Comparison of ENCODE assay signal across 8 cellular contexts in genomic region chr5:139342423-139342723, GRCh38. TPM values are rescaled to one million over a fixed set of nuclear protein-coding genes. Genes with fewer than 3 reads are reported as not detected.
DNase-seq lines count a peak whose midpoint lies in the region; ATAC-seq, FAIRE-seq and TF ChIP-seq lines count a peak whose summit lies in the region.

No MANE protein-coding gene starts in this region.

- H3K79me2 ChIP-seq in endothelial cell of umbilical vein (ENCODE audit: control insufficient read depth, insufficient read depth, low read length): peaks cover 47% of the 10 kb centered on the region

- H2AFZ ChIP-seq in endothelial cell of umbilical vein (ENCODE audit: low read depth, low read length): no peak overlapping the region

- no peak for TF ChIP-seq CTCF in BJ (IDR thresholded peaks at IDR 0.05; ENCODE audit: insufficient read depth, low read depth, low read length)
- TF ChIP-seq CTCF in RWPE1 (conservative IDR thresholded peaks at IDR 0.05; ENCODE audit: low read depth): no peak
- TF ChIP-seq CTCF in endothelial cell of umbilical vein (IDR thresholded peaks at IDR 0.05; ENCODE audit: extremely low read depth in 1 of 2, insufficient read depth in 1 of 2, low read depth in 1 of 2, low read length in 2 of 2): no peak

- H4K20me1 ChIP-seq in endothelial cell of umbilical vein (replicated peaks; ENCODE audit: control insufficient read depth, extremely low read depth, insufficient read depth, low read length): no peaks in the 10 kb centered on the region

- no peaks in the 10 kb centered on the region for H3K9me1 ChIP-seq in endothelial cell of umbilical vein (replicated peaks; ENCODE audit: control insufficient read depth, extremely low read depth, insufficient read depth, low read length)

- no peak for TF ChIP-seq POLR2A in endothelial cell of umbilical vein (IDR thresholded peaks at IDR 0.05; ENCODE audit: low read depth, low read length)

- H3K36me3 ChIP-seq in BJ (ENCODE audit: control insufficient read depth, insufficient read depth, low read length): no peaks in the 10 kb centered on the region
- no peaks in the 10 kb centered on the region for H3K36me3 ChIP-seq in endothelial cell of umbilical vein (ENCODE audit: control insufficient read depth in 2 of 2, extremely low read depth in 1 of 2, insufficient read depth in 2 of 2, low read length in 2 of 2)
- H3K36me3 ChIP-seq in rectal smooth muscle tissue (ENCODE audit: control insufficient read depth, insufficient read depth, low read length): no peaks in the 10 kb centered on the region

- intact Hi-C loops in endothelial cell of umbilical vein (cut with micrococcal nuclease): loop anchor here (1.0 kb wide), 2 partner anchors 49 to 51 kb away; partner anchors contain the start of gene MATR3

- H3K9ac ChIP-seq in endothelial cell of umbilical vein (replicated peaks; ENCODE audit: extremely low read depth, insufficient read depth, low read length): peak overlapping the region; percentile 98
- H3K9ac ChIP-seq in rectal smooth muscle tissue (ENCODE audit: low read length): peak overlapping the region; percentile 87

- H3K4me2 ChIP-seq in endothelial cell of umbilical vein (ENCODE audit: insufficient read depth, low read length): peak overlapping the region; percentile 76

- H3K27ac ChIP-seq in RWPE1: peak overlapping the region; percentile 98
- H3K27ac ChIP-seq in endothelial cell of umbilical vein (ENCODE audit: insufficient read depth, low read depth, low read length): peak overlapping the region; percentile 95
- peak overlapping the region; percentile 90 for H3K27ac ChIP-seq in rectal smooth muscle tissue (ENCODE audit: low read depth, low read length)

- peak; percentile 50 for ATAC-seq in GM21515 (IDR thresholded peaks at IDR 0.05; ENCODE audit: unreplicated experiment)

- DNase-seq in BJ (ENCODE audit: low read depth): no peak
- DNase-seq in RWPE1 (ENCODE audit: low spot score): no peak
- no peak for DNase-seq in endothelial cell of umbilical vein (ENCODE audit: low read depth, low spot score)
- DNase-seq in hypothalamus (lab: John Stamatoyannopoulos, UW): no peak
- no peak for DNase-seq in NCI-H187 treated with DMSO at 0.1 percent for 48 hours (lab: John Stamatoyannopoulos, UW)
- no peak for DNase-seq in SHP77 (lab: John Stamatoyannopoulos, UW)

- H3K4me3 ChIP-seq in BJ (ENCODE audit: low read depth, low read length) (peak overlapping the region; percentile 100), endothelial cell of umbilical vein (replicated peaks in 1 of 3; ENCODE audit: insufficient read depth in 1 of 3, low read depth in 1 of 3, low read length in 3 of 3) (peak overlapping the region; percentile 80 to 98 (median 91)), rectal smooth muscle tissue (ENCODE audit: low read length) (peak overlapping the region; percentile 86)

- no peak for FAIRE-seq in endothelial cell of umbilical vein (lab: Jason Lieb, UNC)

- no TSS peak for BruUV-seq in endothelial cell of umbilical vein (replicated peaks; lab: Mats Ljungman, UMichigan)

- H3K27me3 ChIP-seq in BJ (ENCODE audit: control insufficient read depth, insufficient read depth, low read length) (no peaks in the 10 kb centered on the region), endothelial cell of umbilical vein (ENCODE audit: control insufficient read depth in 2 of 2, insufficient read depth in 2 of 2, low read length in 2 of 2) (no peaks in the 10 kb centered on the region), rectal smooth muscle tissue (ENCODE audit: control insufficient read depth, insufficient read depth, low read length) (no peaks in the 10 kb centered on the region)

- no peaks in the 10 kb centered on the region for H3K9me3 ChIP-seq in endothelial cell of umbilical vein (replicated peaks; ENCODE audit: control insufficient read depth, insufficient read depth, low read length)

- H3K4me1 ChIP-seq in endothelial cell of umbilical vein (ENCODE audit: control insufficient read depth, extremely low read depth, insufficient read depth, low read length) (peaks cover 7% of the 10 kb centered on the region), rectal smooth muscle tissue (ENCODE audit: control insufficient read depth, insufficient read depth, low read length) (peaks cover 10% of the 10 kb centered on the region)

- POLR2A ChIA-PET in BJ (lab: Charles Lee): interaction anchor here (0.5 to 1.1 kb wide), 8 partner anchors 23 to 317 kb away, joined by 3 to 15 read pairs (median 4); partner anchors contain the start of gene MATR3
- POLR2A ChIA-PET in RWPE1 (lab: Yijun Ruan, JAX; ENCODE audit: low non-redundant PET): interaction anchor here (0.6 to 1.2 kb wide), 3 partner anchors 9 to 553 kb away, joined by 3 to 5 read pairs (median 3); no protein-coding TSS in a partner anchor
- POLR2A ChIA-PET in endothelial cell of umbilical vein (lab: Charles Lee): interaction anchor here (0.6 to 2.6 kb wide), 10 partner anchors 9 to 767 kb away, joined by 3 to 17 read pairs (median 3); partner anchors contain the start of genes HSPA9, MATR3 and SPATA24

- dilution Hi-C loops in endothelial cell of umbilical vein (cut with MboI; ENCODE audit: extremely low pct_ligation_motif_present, low sequenced_read_pairs): no loop called here

- CTCF ChIA-PET in BJ (lab: Yijun Ruan, JAX): interaction anchor here (0.8 to 2.7 kb wide), 6 partner anchors 11 to 61 kb away, joined by 3 to 8 read pairs (median 6); no protein-coding TSS in a partner anchor
- CTCF ChIA-PET in RWPE1 (lab: Yijun Ruan, JAX): interaction anchor here (0.6 to 0.9 kb wide), 4 partner anchors 9 to 59 kb away, joined by 3 to 5 read pairs (median 3); no protein-coding TSS in a partner anchor
- CTCF ChIA-PET in endothelial cell of umbilical vein (lab: Charles Lee): interaction anchor here (0.8 to 2.0 kb wide), 9 partner anchors 10 to 552 kb away, joined by 3 to 12 read pairs (median 5); partner anchors contain the start of gene MATR3

RNA-seq across cellular contexts. Expression of gene PAIP2, which starts 0.7 kb away (rescaled TPM):
- polyA plus RNA-seq in BJ (2011; rRNA removed): 35.4 and 65.2 TPM in 2 replicates
- polyA minus RNA-seq in BJ (2011; rRNA and poly(A)+ RNA removed): 17.9 and 22.9 TPM in 2 replicates
- total RNA-seq in endothelial cell of umbilical vein: 75.2 and 80.4 TPM in 2 replicates
- 39.1 and 52.1 TPM in 2 replicates for polyA plus RNA-seq in endothelial cell of umbilical vein
- polyA plus RNA-seq in endothelial cell of umbilical vein (2011; cell fraction: cytosol; rRNA removed): 78.7 and 79.3 TPM in 2 replicates
- polyA plus RNA-seq in endothelial cell of umbilical vein (2011; cell fraction: nucleus; rRNA removed): 41.8 and 51.5 TPM in 2 replicates
- 61.5 and 92.1 TPM in 2 replicates for polyA plus RNA-seq in endothelial cell of umbilical vein (2012)
- polyA minus RNA-seq in endothelial cell of umbilical vein: 34.6 and 41.8 TPM in 2 replicates
- 89.3 TPM for polyA minus RNA-seq in endothelial cell of umbilical vein (2011; cell fraction: cytosol; rRNA and poly(A)+ RNA removed)
- polyA minus RNA-seq in endothelial cell of umbilical vein (2011; cell fraction: nucleus; rRNA and poly(A)+ RNA removed): 47.2 and 49.0 TPM in 2 replicates

RNA-seq across cellular contexts. Expression of gene SLC23A1, which starts 40.7 kb away (rescaled TPM):
- polyA plus RNA-seq in BJ (2011; rRNA removed): not detected in 2 replicates
- polyA minus RNA-seq in BJ (2011; rRNA and poly(A)+ RNA removed): not detected in 2 replicates
- not detected in 2 replicates for total RNA-seq in endothelial cell of umbilical vein
- not detected in 2 replicates for polyA plus RNA-seq in endothelial cell of umbilical vein
- polyA plus RNA-seq in endothelial cell of umbilical vein (2011; cell fraction: cytosol; rRNA removed): not detected in 2 replicates
- not detected in 2 replicates for polyA plus RNA-seq in endothelial cell of umbilical vein (2011; cell fraction: nucleus; rRNA removed)
- not detected in 2 replicates for polyA plus RNA-seq in endothelial cell of umbilical vein (2012)
- polyA minus RNA-seq in endothelial cell of umbilical vein: 0.11 TPM in 1 of 2 replicates, not detected in the other
- polyA minus RNA-seq in endothelial cell of umbilical vein (2011; cell fraction: cytosol; rRNA and poly(A)+ RNA removed): 7.2 TPM
- polyA minus RNA-seq in endothelial cell of umbilical vein (2011; cell fraction: nucleus; rRNA and poly(A)+ RNA removed): not detected in 2 replicates

RNA-seq across cellular contexts. Expression of gene MZB1, which starts 47.3 kb away (rescaled TPM):
- not detected in 2 replicates for polyA plus RNA-seq in BJ (2011; rRNA removed)
- 0.10 and 0.33 TPM in 2 replicates for polyA minus RNA-seq in BJ (2011; rRNA and poly(A)+ RNA removed)
- total RNA-seq in endothelial cell of umbilical vein: not detected in 2 replicates
- 0.06 TPM in 1 of 2 replicates, not detected in the other for polyA plus RNA-seq in endothelial cell of umbilical vein
- polyA plus RNA-seq in endothelial cell of umbilical vein (2011; cell fraction: cytosol; rRNA removed): not detected in 2 replicates
- 0.11 TPM in 1 of 2 replicates, not detected in the other for polyA plus RNA-seq in endothelial cell of umbilical vein (2011; cell fraction: nucleus; rRNA removed)
- polyA plus RNA-seq in endothelial cell of umbilical vein (2012): not detected in 2 replicates
- polyA minus RNA-seq in endothelial cell of umbilical vein: 0.21 and 0.51 TPM in 2 replicates
- not detected for polyA minus RNA-seq in endothelial cell of umbilical vein (2011; cell fraction: cytosol; rRNA and poly(A)+ RNA removed)
- polyA minus RNA-seq in endothelial cell of umbilical vein (2011; cell fraction: nucleus; rRNA and poly(A)+ RNA removed): 0.53 and 0.67 TPM in 2 replicates

RNA-seq across cellular contexts. Expression of gene MATR3, which starts 48.8 kb away (rescaled TPM):
- 76.5 and 97.0 TPM in 2 replicates for polyA plus RNA-seq in BJ (2011; rRNA removed)
- polyA minus RNA-seq in BJ (2011; rRNA and poly(A)+ RNA removed): 77.6 and 106 TPM in 2 replicates
- total RNA-seq in endothelial cell of umbilical vein: 158 and 164 TPM in 2 replicates
- 52.7 and 64.0 TPM in 2 replicates for polyA plus RNA-seq in endothelial cell of umbilical vein
- polyA plus RNA-seq in endothelial cell of umbilical vein (2011; cell fraction: cytosol; rRNA removed): 56.4 and 66.4 TPM in 2 replicates
- polyA plus RNA-seq in endothelial cell of umbilical vein (2011; cell fraction: nucleus; rRNA removed): 119 and 154 TPM in 2 replicates
- 154 and 212 TPM in 2 replicates for polyA plus RNA-seq in endothelial cell of umbilical vein (2012)
- polyA minus RNA-seq in endothelial cell of umbilical vein: 251 and 281 TPM in 2 replicates
- polyA minus RNA-seq in endothelial cell of umbilical vein (2011; cell fraction: cytosol; rRNA and poly(A)+ RNA removed): 119 TPM
- 181 and 260 TPM in 2 replicates for polyA minus RNA-seq in endothelial cell of umbilical vein (2011; cell fraction: nucleus; rRNA and poly(A)+ RNA removed)

RNA-seq across cellular contexts. Expression of gene PROB1, which starts 52.5 kb away (rescaled TPM):
- polyA plus RNA-seq in BJ (2011; rRNA removed) (0.23 and 0.40 TPM in 2 replicates), endothelial cell of umbilical vein (0.40 and 0.47 TPM in 2 replicates)
- 0.52 and 0.82 TPM in 2 replicates for polyA minus RNA-seq in BJ (2011; rRNA and poly(A)+ RNA removed)
- 1.9 and 2.4 TPM in 2 replicates for total RNA-seq in endothelial cell of umbilical vein
- 0.28 and 0.48 TPM in 2 replicates for polyA plus RNA-seq in endothelial cell of umbilical vein (2011; cell fraction: cytosol; rRNA removed)
- polyA plus RNA-seq in endothelial cell of umbilical vein (2011; cell fraction: nucleus; rRNA removed): 0.64 and 0.71 TPM in 2 replicates
- 0.12 TPM in 2 replicates for polyA plus RNA-seq in endothelial cell of umbilical vein (2012)
- 0.12 and 0.38 TPM in 2 replicates for polyA minus RNA-seq in endothelial cell of umbilical vein
- polyA minus RNA-seq in endothelial cell of umbilical vein (2011; cell fraction: cytosol; rRNA and poly(A)+ RNA removed): 1.0 TPM
- 0.38 and 0.91 TPM in 2 replicates for polyA minus RNA-seq in endothelial cell of umbilical vein (2011; cell fraction: nucleus; rRNA and poly(A)+ RNA removed)
